8 cellular contexts compared by ENCODE assay signal in genomic region chr1:83860506-83861221, GRCh38.
DNase-seq lines count a peak whose midpoint lies in the region; ATAC-seq, FAIRE-seq and TF ChIP-seq lines count a peak whose summit lies in the region.

No MANE protein-coding gene starts in this region.

- no peaks in the 10 kb centered on the region for H3K79me2 ChIP-seq in K562 (ENCODE audit: control insufficient read depth, insufficient read depth, low read length)

- H3K36me3 ChIP-seq in K562 (ENCODE audit: control insufficient read depth, insufficient read depth, low read length) = no peaks in the 10 kb centered on the region

- H3K4me3 ChIP-seq in K562 = peak overlapping the region; percentile 35
- peak overlapping the region; percentile 42 to 62 (median 54) for H3K4me3 ChIP-seq in skin epidermis

- H3K27ac ChIP-seq in K562 (ENCODE audit: extremely low read depth, low read depth, low read length) (no peak overlapping the region), skin epidermis (peak overlapping the region in 19 of 21 experiments; percentile 4 to 92 (median 75))

- H3K4me1 Mint-ChIP-seq in immature natural killer cell = peaks cover 5 to 8% of the 10 kb centered on the region in 2 donors

- intact Hi-C loops in K562 (cut with micrococcal nuclease) = no loop called here

- peak overlapping the region; percentile 75 for H2AFZ ChIP-seq in K562 (ENCODE audit: low read depth, low read length)

- H3K9me1 ChIP-seq in K562 (ENCODE audit: control insufficient read depth, insufficient read depth, low read length) = no peaks in the 10 kb centered on the region

- H3K9me3 ChIP-seq in K562 (replicated peaks; ENCODE audit: control insufficient read depth, insufficient read depth, low read depth, low read length) = no peaks in the 10 kb centered on the region

- H3K4me2 ChIP-seq in K562 (ENCODE audit: insufficient read depth, low read length) = peak overlapping the region; percentile 55

- TF ChIP-seq RAD21 in K562 (CRISPR knock-in tag; conservative IDR thresholded peaks at IDR 0.05 in 1 of 2, IDR thresholded peaks at IDR 0.05 in 1 of 2) = peak; percentile 56 to 70

- DNase-seq in CD1c-positive myeloid dendritic cell (ENCODE audit: extremely low spot score) (peak; percentile 63), T-helper 9 cell (peak; percentile 52), K562 (ENCODE audit: extremely low read depth in 1 of 4, low spot score in 3 of 4) (peak; percentile 51 to 67 (median 56)), immature natural killer cell (peak; percentile 32 to 46 (median 40)), NAMALWA (ENCODE audit: low spot score) (no peak)

- TF ChIP-seq POLR2A in K562 (conservative IDR thresholded peaks at IDR 0.05) = no peak

- 12% methylated on average over 40 of the region's 53 CpGs for WGBS in K562 (ENCODE audit: insufficient coverage, low coverage, missing lambda C conversion rate)

- H3K4me3 Mint-ChIP-seq in immature natural killer cell = peak overlapping the region; percentile 73 to 79 (median 75)

- POLR2A ChIA-PET in K562 (lab: Yijun Ruan, JAX) = no interaction called here

- peak overlapping the region; percentile 39 to 68; a peak in 3 of 4 replicates for H3K9ac ChIP-seq in K562 (ENCODE audit: insufficient read depth in 1 of 2, low read depth in 2 of 2, low read length in 2 of 2)

- no TSS peak for BruUV-seq in K562 (replicated peaks; lab: Mats Ljungman, UMichigan)

- in situ Hi-C loops in K562 (cut with MboI) = no loop called here

- TF ChIP-seq CTCF in K562 (IDR thresholded peaks at IDR 0.05 in 2 of 3, conservative IDR thresholded peaks at IDR 0.05 in 1 of 3; ENCODE audit: insufficient read depth in 2 of 3, low read depth in 1 of 3, low read length in 3 of 3) = peak; percentile 59 to 72 (median 71)

- peaks cover 2 to 12% (median 4%) of the 10 kb centered on the region in 3 donors for H3K27me3 Mint-ChIP-seq in immature natural killer cell (ENCODE audit: low read depth in 3 of 3)

- peak overlapping the region in 1 of 6 donors; percentile 17 for H3K27ac Mint-ChIP-seq in immature natural killer cell

- TF ChIP-seq EP300 in K562 (IDR thresholded peaks at IDR 0.05; ENCODE audit: low read length) = no peak

- FAIRE-seq in K562 (lab: Jason Lieb, UNC) = no peak

- H3K9me3 Mint-ChIP-seq in immature natural killer cell = no peaks in the 10 kb centered on the region

- CTCF ChIA-PET in K562 (lab: Yijun Ruan, JAX; ENCODE audit: low intra/inter-chr PET ratio) = no interaction called here

- no peaks in the 10 kb centered on the region for H3K36me3 Mint-ChIP-seq in immature natural killer cell

- peaks cover 0 to 9% of the 10 kb centered on the region in 2 experiments; a peak in 1 of 5 replicates for H3K4me1 ChIP-seq in K562 (replicated peaks in 1 of 2; ENCODE audit: control insufficient read depth in 2 of 2, insufficient read depth in 2 of 2, low read length in 2 of 2)

- H4K20me1 ChIP-seq in K562 (replicated peaks; ENCODE audit: control insufficient read depth, insufficient read depth, low read length) = no peaks in the 10 kb centered on the region

- no peaks in the 10 kb centered on the region for H3K27me3 ChIP-seq in K562 (ENCODE audit: control insufficient read depth in 2 of 2, insufficient read depth in 2 of 2, low read length in 2 of 2)

- ATAC-seq in GM19438 (IDR thresholded peaks at IDR 0.05; ENCODE audit: low read depth, unreplicated experiment) = peak; percentile 97
- ATAC-seq in HG03575 (IDR thresholded peaks at IDR 0.05; ENCODE audit: extremely low read depth, insufficient number of reproducible peaks, low FRiP score, unreplicated experiment) = peak; percentile 80
- peak; percentile 100 for ATAC-seq in K562

TF ChIP-seq in K562, 482 proteins besides CTCF, POLR2A, EP300 and RAD21 (continues in another document):
- TF ChIP-seq CTBP1 (IDR thresholded peaks at IDR 0.05; ENCODE audit: borderline replicate concordance) = no peak
- 0 out of 2 replicates have a peak, but pooled peaks have one; percentile 22 for TF ChIP-seq DEAF1 (CRISPR knock-in tag; IDR thresholded peaks at IDR 0.05)
- no peak for TF ChIP-seq SMAD4 (CRISPR knock-in tag; conservative IDR thresholded peaks at IDR 0.05)
- peak; percentile 73 for TF ChIP-seq ZFX (CRISPR knock-in tag; IDR thresholded peaks at IDR 0.05)
- TF ChIP-seq ZNF41 (CRISPR knock-in tag; conservative IDR thresholded peaks at IDR 0.05) = no peak
- TF ChIP-seq, protein P1, sequence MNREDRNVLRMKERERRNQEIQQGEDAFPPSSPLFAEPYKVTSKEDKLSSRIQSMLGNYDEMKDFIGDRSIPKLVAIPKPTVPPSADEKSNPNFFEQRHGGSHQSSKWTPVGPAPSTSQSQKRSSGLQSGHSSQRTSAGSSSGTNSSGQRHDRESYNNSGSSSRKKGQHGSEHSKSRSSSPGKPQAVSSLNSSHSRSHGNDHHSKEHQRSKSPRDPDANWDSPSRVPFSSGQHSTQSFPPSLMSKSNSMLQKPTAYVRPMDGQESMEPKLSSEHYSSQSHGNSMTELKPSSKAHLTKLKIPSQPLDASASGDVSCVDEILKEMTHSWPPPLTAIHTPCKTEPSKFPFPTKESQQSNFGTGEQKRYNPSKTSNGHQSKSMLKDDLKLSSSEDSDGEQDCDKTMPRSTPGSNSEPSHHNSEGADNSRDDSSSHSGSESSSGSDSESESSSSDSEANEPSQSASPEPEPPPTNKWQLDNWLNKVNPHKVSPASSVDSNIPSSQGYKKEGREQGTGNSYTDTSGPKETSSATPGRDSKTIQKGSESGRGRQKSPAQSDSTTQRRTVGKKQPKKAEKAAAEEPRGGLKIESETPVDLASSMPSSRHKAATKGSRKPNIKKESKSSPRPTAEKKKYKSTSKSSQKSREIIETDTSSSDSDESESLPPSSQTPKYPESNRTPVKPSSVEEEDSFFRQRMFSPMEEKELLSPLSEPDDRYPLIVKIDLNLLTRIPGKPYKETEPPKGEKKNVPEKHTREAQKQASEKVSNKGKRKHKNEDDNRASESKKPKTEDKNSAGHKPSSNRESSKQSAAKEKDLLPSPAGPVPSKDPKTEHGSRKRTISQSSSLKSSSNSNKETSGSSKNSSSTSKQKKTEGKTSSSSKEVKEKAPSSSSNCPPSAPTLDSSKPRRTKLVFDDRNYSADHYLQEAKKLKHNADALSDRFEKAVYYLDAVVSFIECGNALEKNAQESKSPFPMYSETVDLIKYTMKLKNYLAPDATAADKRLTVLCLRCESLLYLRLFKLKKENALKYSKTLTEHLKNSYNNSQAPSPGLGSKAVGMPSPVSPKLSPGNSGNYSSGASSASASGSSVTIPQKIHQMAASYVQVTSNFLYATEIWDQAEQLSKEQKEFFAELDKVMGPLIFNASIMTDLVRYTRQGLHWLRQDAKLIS (CRISPR knock-in tag; IDR thresholded peaks at IDR 0.05) = no peak
- TF ChIP-seq CLOCK (CRISPR knock-in tag; IDR thresholded peaks at IDR 0.05; ENCODE audit: borderline replicate concordance) = no peak
- TF ChIP-seq ZNF3 (CRISPR knock-in tag; IDR thresholded peaks at IDR 0.05) = no peak
- TF ChIP-seq BRF1 (IDR thresholded peaks at IDR 0.05; ENCODE audit: borderline replicate concordance, extremely low read depth, insufficient read length) = no peak
- TF ChIP-seq HMG20A (CRISPR knock-in tag; conservative IDR thresholded peaks at IDR 0.05) = no peak
- no peak for TF ChIP-seq CREBBP (IDR thresholded peaks at IDR 0.05; ENCODE audit: low read depth, low read length)
- no peak for TF ChIP-seq SMAD1 (IDR thresholded peaks at IDR 0.05; ENCODE audit: low read depth, low read length, partially characterized antibody)
- no peak for TF ChIP-seq ZNF146 (CRISPR knock-in tag; IDR thresholded peaks at IDR 0.05; ENCODE audit: unreplicated experiment)
- TF ChIP-seq U2AF2 (optimal IDR thresholded peaks at IDR 0.05; ENCODE audit: low read depth, low read length) = no peak
- no peak for TF ChIP-seq ELF4 (CRISPR knock-in tag; IDR thresholded peaks at IDR 0.05)
- no peak for TF ChIP-seq XRCC4 (IDR thresholded peaks at IDR 0.05; ENCODE audit: extremely low read depth, insufficient read depth, insufficient read length)
- TF ChIP-seq CBX3 (IDR thresholded peaks at IDR 0.05; ENCODE audit: borderline replicate concordance in 1 of 2, low read length in 2 of 2) = no peak
- TF ChIP-seq MECOM (CRISPR knock-in tag; IDR thresholded peaks at IDR 0.05) = no peak
- TF ChIP-seq STAG1 (CRISPR knock-in tag; IDR thresholded peaks at IDR 0.05; ENCODE audit: borderline replicate concordance) = no peak
- no peak for TF ChIP-seq ZNF696 (CRISPR knock-in tag; conservative IDR thresholded peaks at IDR 0.05)
- no peak for TF ChIP-seq NFYB (IDR thresholded peaks at IDR 0.05; ENCODE audit: extremely low read depth, insufficient read length)
